ENCODE assay signal across 12 cellular contexts in the genomic region with DNA sequence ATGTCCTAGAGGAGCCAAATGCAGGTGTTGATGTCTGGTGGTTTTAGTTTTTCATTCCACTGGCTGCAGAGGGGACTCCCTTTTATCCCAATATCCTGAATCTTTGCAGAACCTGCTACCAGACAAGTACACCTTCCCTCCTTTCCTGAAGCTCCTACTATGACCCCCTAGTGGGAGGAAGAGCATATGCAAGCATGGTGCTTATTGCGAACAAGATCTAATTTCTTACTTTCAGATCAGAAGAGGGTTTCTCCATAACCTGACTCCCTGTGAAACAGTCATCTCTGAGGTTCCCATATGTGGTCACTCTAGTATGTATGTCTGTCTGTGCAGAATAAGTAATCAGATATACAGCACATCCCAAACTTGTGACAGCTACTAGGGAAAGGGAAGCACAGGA.
DNase-seq lines count a peak whose midpoint lies in the region; ATAC-seq and TF ChIP-seq lines count a peak whose summit lies in the region.
"Had no signal": no experiment of that assay in that cellular context is flagged by ENCODE, and none has a peak within 500 bp of the region (broad histone marks: within the 10 kb centered on the region; RNA-seq: fewer than 3 reads in every experiment).

No MANE protein-coding gene starts in this region.

- H3K36me3 ChIP-seq in IMR-90 (ENCODE audit: control insufficient read depth, insufficient read depth, low read length): no peaks in the 10 kb centered on the region
- no peaks in the 10 kb centered on the region for H3K36me3 ChIP-seq in neural progenitor cell
- H3K36me3 ChIP-seq in H7 (replicated peaks; ENCODE audit: control insufficient read depth, insufficient read depth, low read length): no peaks in the 10 kb centered on the region

- no peaks in the 10 kb centered on the region for H3K4me1 ChIP-seq in IMR-90 (ENCODE audit: control insufficient read depth, insufficient read depth, low read length)
- no peaks in the 10 kb centered on the region for H3K4me1 ChIP-seq in neural progenitor cell

- H3K27ac Mint-ChIP-seq in activated CD4-positive, alpha-beta T cell treated with anti-CD3 and anti-CD28 coated beads for 36 hours: no peak overlapping the region
- no peak overlapping the region for H3K27ac Mint-ChIP-seq in neural progenitor cell
- H3K27ac Mint-ChIP-seq: B cell, brain had no signal

- no peak overlapping the region for H3K4me3 Mint-ChIP-seq in activated CD4-positive, alpha-beta T cell treated with anti-CD3 and anti-CD28 coated beads for 36 hours
- H3K4me3 Mint-ChIP-seq in neural progenitor cell: no peak overlapping the region
- H3K4me3 Mint-ChIP-seq: B cell, brain had no signal

- no peaks in the 10 kb centered on the region for H3K9me3 ChIP-seq in IMR-90 (ENCODE audit: control insufficient read depth, insufficient read depth, low read length)
- H3K9me3 ChIP-seq in neural progenitor cell (ENCODE audit: low read depth): no peaks in the 10 kb centered on the region
- H3K9me3 ChIP-seq: heart right ventricle had no signal

- in situ Hi-C loops in IMR-90 (cut with MboI; ENCODE audit: low sequenced_read_pairs): no loop called here

- no peak overlapping the region for H2BK5ac ChIP-seq in IMR-90 (ENCODE audit: low read depth, low read length, poor library complexity, severe bottlenecking)

- POLR2A ChIA-PET in activated CD4-positive, alpha-beta T cell treated with anti-CD3 and anti-CD28 coated beads for 36 hours (lab: Charles Lee): no interaction called here
- POLR2A ChIA-PET in IMR-90 (lab: Charles Lee; ENCODE audit: unreplicated experiment): no interaction called here

- H2AK5ac ChIP-seq in IMR-90 (ENCODE audit: low read depth, low read length): no peak overlapping the region

- BruUV-seq in IMR-90 (replicated peaks; lab: Mats Ljungman, UMichigan): no TSS peak

- H3K27me3 ChIP-seq in IMR-90 (ENCODE audit: control insufficient read depth, insufficient read depth, low read length): no peaks in the 10 kb centered on the region
- H3K27me3 ChIP-seq in neural progenitor cell: no peaks in the 10 kb centered on the region
- H3K27me3 ChIP-seq in H7 (ENCODE audit: control insufficient read depth, insufficient read depth, low read length): no peaks in the 10 kb centered on the region
- H3K27me3 ChIP-seq: heart right ventricle had no signal

- WGBS in IMR-90 (ENCODE audit: extremely low coverage in 2 of 2, insufficient read length in 1 of 2), 2 experiments: no CpG with 5 or more reads among the region's 1 CpG

- H2AFZ ChIP-seq in IMR-90 (replicated peaks; ENCODE audit: low read length, poor library complexity) (no peak overlapping the region), neural progenitor cell (replicated peaks) (no peak overlapping the region)

- ATAC-seq in activated CD4-positive, alpha-beta T cell treated with anti-CD3 and anti-CD28 coated beads for 36 hours: peak; percentile 42
- ATAC-seq in IMR-90 (ENCODE audit: low read depth) (no peak), HG03045 (IDR thresholded peaks at IDR 0.05; ENCODE audit: unreplicated experiment) (no peak)

- no peaks in the 10 kb centered on the region for H3K27me3 Mint-ChIP-seq in activated CD4-positive, alpha-beta T cell treated with anti-CD3 and anti-CD28 coated beads for 36 hours
- peaks cover 2% of the 10 kb centered on the region for H3K27me3 Mint-ChIP-seq in neural progenitor cell (ENCODE audit: insufficient read depth, low read depth)
- H3K27me3 Mint-ChIP-seq: brain had no signal

- dilution Hi-C loops in IMR-90 (cut with HindIII; ENCODE audit: low sequenced_read_pairs, unreplicated experiment): no loop called here

- TF ChIP-seq CTCF in IMR-90 (conservative IDR thresholded peaks at IDR 0.05; ENCODE audit: low read depth, low read length) (peak; percentile 15; the same call in 1 of the 2 replicates), neural progenitor cell (IDR thresholded peaks at IDR 0.05) (peak; percentile 24)

- H4K5ac ChIP-seq in IMR-90 (ENCODE audit: low read depth, low read length): no peak overlapping the region

- no peak for TF ChIP-seq POLR2A in IMR-90 (IDR thresholded peaks at IDR 0.05; ENCODE audit: low read depth, low read length)

- H3K79me2 ChIP-seq in neural progenitor cell (ENCODE audit: low read depth): no peaks in the 10 kb centered on the region

- H3K4me3 ChIP-seq in IMR-90 (ENCODE audit: insufficient read depth, low read depth, low read length) (no peak overlapping the region), neural progenitor cell (no peak overlapping the region), H7 (ENCODE audit: insufficient read depth, low read depth, low read length) (no peak overlapping the region)
- H3K4me3 ChIP-seq: heart right ventricle had no signal

- H3K36me3 Mint-ChIP-seq in activated CD4-positive, alpha-beta T cell treated with anti-CD3 and anti-CD28 coated beads for 36 hours (ENCODE audit: low read depth): no peaks in the 10 kb centered on the region
- H3K36me3 Mint-ChIP-seq in neural progenitor cell: no peaks in the 10 kb centered on the region
- H3K36me3 Mint-ChIP-seq: brain had no signal

- H3K27ac ChIP-seq in IMR-90 (ENCODE audit: insufficient read depth, low read length) (no peak overlapping the region), neural progenitor cell (no peak overlapping the region)
- H3K27ac ChIP-seq: heart right ventricle had no signal

- CTCF ChIA-PET in activated CD4-positive, alpha-beta T cell treated with anti-CD3 and anti-CD28 coated beads for 36 hours (lab: Charles Lee): interaction anchor here (1.1 kb wide), 1 partner anchor 34 kb away, joined by 3 read pairs; no protein-coding TSS in a partner anchor
- CTCF ChIA-PET in IMR-90 (lab: Yijun Ruan, JAX): no interaction called here

- H3K56ac ChIP-seq in IMR-90 (ENCODE audit: extremely low read depth, insufficient read depth, low read length): no peak overlapping the region

- no peak overlapping the region for H3K4ac ChIP-seq in IMR-90 (ENCODE audit: low read depth, low read length)

- H3K9ac ChIP-seq in IMR-90 (ENCODE audit: low read depth, low read length) (no peak overlapping the region), neural progenitor cell (no peak overlapping the region)

- no peaks in the 10 kb centered on the region for H4K20me1 ChIP-seq in IMR-90 (ENCODE audit: insufficient read depth, low read length)
- H4K20me1 ChIP-seq in neural progenitor cell (ENCODE audit: low read depth): no peaks in the 10 kb centered on the region

- H3K4me2 ChIP-seq in IMR-90 (ENCODE audit: low read depth, low read length): no peak overlapping the region
- no peak overlapping the region for H3K4me2 ChIP-seq in neural progenitor cell

- H4K8ac ChIP-seq in IMR-90 (ENCODE audit: low read depth in 2 of 2, low read length in 2 of 2): no peak overlapping the region

- no peaks in the 10 kb centered on the region for H3K4me1 Mint-ChIP-seq in activated CD4-positive, alpha-beta T cell treated with anti-CD3 and anti-CD28 coated beads for 36 hours
- H3K4me1 Mint-ChIP-seq in neural progenitor cell: no peaks in the 10 kb centered on the region
- H3K4me1 Mint-ChIP-seq: B cell had no signal

- H3K18ac ChIP-seq in IMR-90 (ENCODE audit: low read depth, low read length): no peak overlapping the region

- H2AK9ac ChIP-seq in IMR-90 (replicated peaks; ENCODE audit: low read depth, low read length, poor library complexity): no peak overlapping the region

- H3K9me1 ChIP-seq in IMR-90 (ENCODE audit: insufficient read depth, low read length): no peaks in the 10 kb centered on the region

- H2BK20ac ChIP-seq in IMR-90 (ENCODE audit: low read depth, low read length): no peak overlapping the region

- H3F3A ChIP-seq in neural progenitor cell (ENCODE audit: low read depth): no peaks in the 10 kb centered on the region

- intact Hi-C loops in activated CD4-positive, alpha-beta T cell treated with anti-CD3 and anti-CD28 coated beads for 36 hours (cut with DNase I, micrococcal nuclease): no loop called here
- intact Hi-C loops in IMR-90 (cut with micrococcal nuclease): loop anchor here (5.0 kb wide), 1 partner anchor 50 kb away; no protein-coding TSS in a partner anchor

- no peaks in the 10 kb centered on the region for H3K79me1 ChIP-seq in IMR-90 (ENCODE audit: low read depth in 1 of 2, low read length in 2 of 2)

- no peak for TF ChIP-seq RAD21 in IMR-90 (IDR thresholded peaks at IDR 0.05; ENCODE audit: low read length)

- no peak overlapping the region for H3K23ac ChIP-seq in IMR-90 (ENCODE audit: low read depth, low read length)

- H3K14ac ChIP-seq in IMR-90 (replicated peaks; ENCODE audit: low read depth, low read length): no peak overlapping the region

- H3K9me3 Mint-ChIP-seq in activated CD4-positive, alpha-beta T cell treated with anti-CD3 and anti-CD28 coated beads for 36 hours (ENCODE audit: low read depth): no peaks in the 10 kb centered on the region
- H3K9me3 Mint-ChIP-seq in neural progenitor cell: no peaks in the 10 kb centered on the region
- H3K9me3 Mint-ChIP-seq: brain had no signal

- H2BK15ac ChIP-seq in IMR-90 (ENCODE audit: low read depth, low read length): no peak overlapping the region

- no peak for DNase-seq in activated CD4-positive, alpha-beta T cell treated with anti-CD3 and anti-CD28 coated beads for 36 hours
- no peak for DNase-seq in activated CD4-positive, alpha-beta T cell treated with anti-CD3 and anti-CD28 coated beads, Interleukin-2, amount 50 U/mL, for 48 hours
- DNase-seq in IMR-90 (peak; percentile 31), amniotic epithelial cell (ENCODE audit: low read depth) (peak; percentile 38), neural progenitor cell (ENCODE audit: low spot score) (no peak), H7 (no peak)
- DNase-seq in effector CD4-positive, alpha-beta T cell: no peak
- DNase-seq: heart right ventricle, NCI-H2107 had no signal

- H4K91ac ChIP-seq in IMR-90 (ENCODE audit: insufficient read depth, low read depth, low read length): no peak overlapping the region

- no peak overlapping the region for H2BK120ac ChIP-seq in IMR-90 (ENCODE audit: low read depth, low read length)

TF ChIP-seq in IMR-90, 13 proteins besides CTCF, POLR2A, EP300 and RAD21:
- TF ChIP-seq RCOR1 (IDR thresholded peaks at IDR 0.05; ENCODE audit: insufficient replicate concordance, low read length) (no peak), MXI1 (IDR thresholded peaks at IDR 0.05; ENCODE audit: borderline replicate concordance, low read depth, low read length) (no peak), CHD1 (IDR thresholded peaks at IDR 0.05; ENCODE audit: low read depth, low read length) (no peak), NFE2L2 (IDR thresholded peaks at IDR 0.05; ENCODE audit: low read depth, low read length) (no peak)
- TF ChIP-seq, protein P1, sequence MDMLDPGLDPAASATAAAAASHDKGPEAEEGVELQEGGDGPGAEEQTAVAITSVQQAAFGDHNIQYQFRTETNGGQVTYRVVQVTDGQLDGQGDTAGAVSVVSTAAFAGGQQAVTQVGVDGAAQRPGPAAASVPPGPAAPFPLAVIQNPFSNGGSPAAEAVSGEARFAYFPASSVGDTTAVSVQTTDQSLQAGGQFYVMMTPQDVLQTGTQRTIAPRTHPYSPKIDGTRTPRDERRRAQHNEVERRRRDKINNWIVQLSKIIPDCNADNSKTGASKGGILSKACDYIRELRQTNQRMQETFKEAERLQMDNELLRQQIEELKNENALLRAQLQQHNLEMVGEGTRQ (IDR thresholded peaks at IDR 0.05; ENCODE audit: low read depth, low read length): no peak

Comparison
In these comparisons a context has a peak if more than half of its experiments do, and no peak if none do; other contexts are left out.
1. DNase-seq: peak in IMR-90 (single experiment) and amniotic epithelial cell (single experiment); none in activated CD4-positive, alpha-beta T cell treated with anti-CD3 and anti-CD28 coated beads for 36 hours (single experiment), activated CD4-positive, alpha-beta T cell treated with anti-CD3 and anti-CD28 coated beads, Interleukin-2, amount 50 U/mL, for 48 hours (0 of 2), neural progenitor cell (single experiment), H7 (single experiment) and effector CD4-positive, alpha-beta T cell (single experiment).